In genomic region chr9:134323741-134324358, GRCh38 we compare ENCODE assay signal across 9 cellular contexts. TPM values are rescaled to one million over a fixed set of nuclear protein-coding genes. Genes with fewer than 3 reads are reported as not detected.
DNase-seq lines count a peak whose midpoint lies in the region; ATAC-seq and TF ChIP-seq lines count a peak whose summit lies in the region.
"Had no signal": no experiment of that assay in that cellular context is flagged by ENCODE, and none has a peak within 500 bp of the region (broad histone marks: within the 10 kb centered on the region; RNA-seq: fewer than 3 reads in every experiment).

No MANE protein-coding gene starts in this region.

- TF ChIP-seq RAD21 in HCT116 (IDR thresholded peaks at IDR 0.05; ENCODE audit: low read depth): no peak

- intact Hi-C loops in HCT116 (cut with micrococcal nuclease) (loop anchor here (5.0 kb wide), 2 partner anchors 118 to 152 kb away; no protein-coding TSS in a partner anchor), sciatic nerve (cut with DNase I) (loop anchor here (2.0 to 10.0 kb wide), 3 partner anchors 57 to 149 kb away; no protein-coding TSS in a partner anchor)

- ATAC-seq in HCT116 (peak; percentile 37), sciatic nerve (peak; percentile 43), HG03108 (IDR thresholded peaks at IDR 0.05; ENCODE audit: unreplicated experiment) (no peak), GM18909 (IDR thresholded peaks at IDR 0.05; ENCODE audit: poor library complexity, unreplicated experiment) (no peak), GM18858 (IDR thresholded peaks at IDR 0.05; ENCODE audit: unreplicated experiment) (no peak)

- peak overlapping the region; percentile 59 for H2AFZ ChIP-seq in HCT116 (ENCODE audit: low read depth, low read length, poor library complexity, severe bottlenecking)

- peaks cover 28 to 46% of the 10 kb centered on the region in 2 experiments for H3K4me1 ChIP-seq in HCT116 (ENCODE audit: control insufficient read depth in 1 of 2, insufficient read depth in 2 of 2, low read length in 2 of 2)

- no peak for TF ChIP-seq CTCF in HCT116 (IDR thresholded peaks at IDR 0.05 in 2 of 3, conservative IDR thresholded peaks at IDR 0.05 in 1 of 3; ENCODE audit: borderline replicate concordance in 1 of 3, insufficient read depth in 1 of 3, low read depth in 2 of 3, low read length in 2 of 3)

- TSS peak; percentile 50 for BruUV-seq in HCT116 (replicated peaks; lab: Mats Ljungman, UMichigan)

- H3K36me3 ChIP-seq in HCT116 (ENCODE audit: control insufficient read depth in 1 of 2, insufficient read depth in 2 of 2, low read length in 2 of 2): no peaks in the 10 kb centered on the region

- peak overlapping the region; percentile 93 for H3K9ac ChIP-seq in HCT116 (ENCODE audit: low read length)

- DNase-seq in HCT116 (ENCODE audit: low read depth, low spot score) (peak; percentile 51), anterior cingulate cortex (lab: John Stamatoyannopoulos, UW) (peak in 33 of 58 donors; percentile 35 to 72 (median 58)), hippocampal formation (lab: John Stamatoyannopoulos, UW) (peak; percentile 38 to 58), sciatic nerve (ENCODE audit: low spot score) (peak; percentile 83), GDM1 (lab: John Stamatoyannopoulos, UW) (no peak)
- DNase-seq: activated naive CD4-positive, alpha-beta T cell treated with anti-CD3 and anti-CD28 coated beads for 36 hours had no signal

- CTCF ChIA-PET in HCT116 (lab: Charles Lee): no interaction called here

- H3K9me2 ChIP-seq in HCT116 (ENCODE audit: insufficient read depth): no peaks in the 10 kb centered on the region

- peak overlapping the region; percentile 9 to 80; a peak in 3 of 4 replicates for H3K4me3 ChIP-seq in HCT116 (replicated peaks in 1 of 2; ENCODE audit: low read depth in 1 of 2, low read length in 2 of 2)

- H3K79me2 ChIP-seq in HCT116 (ENCODE audit: insufficient read depth, low read length): peaks cover 20% of the 10 kb centered on the region

- H4K20me1 ChIP-seq in HCT116 (ENCODE audit: insufficient read depth): no peaks in the 10 kb centered on the region

- RAD21 ChIA-PET in HCT116 (lab: Charles Lee; ENCODE audit: low non-redundant PET in 1 of 2, low total read pairs in 2 of 2, uncharacterized antibody in 2 of 2, unreplicated experiment in 2 of 2): no interaction called here

- H3K4me2 ChIP-seq in HCT116 (ENCODE audit: low read length): peak overlapping the region; percentile 99

- H3K9me3 ChIP-seq in HCT116 (ENCODE audit: control insufficient read depth in 1 of 2, insufficient read depth in 1 of 2, low read depth in 1 of 2, low read length in 2 of 2): no peaks in the 10 kb centered on the region

- POLR2A ChIA-PET in HCT116 (lab: Charles Lee): interaction anchor here (1.4 kb wide), 1 partner anchor 53 kb away, joined by 3 read pairs; no protein-coding TSS in a partner anchor

- no peaks in the 10 kb centered on the region for H3K27me3 ChIP-seq in HCT116 (ENCODE audit: insufficient read depth, low read length)

- peak overlapping the region; percentile 99 for H3K27ac ChIP-seq in HCT116 (ENCODE audit: low read depth, low read length)

- no peak for TF ChIP-seq POLR2A in HCT116 (IDR thresholded peaks at IDR 0.05; ENCODE audit: borderline replicate concordance, extremely low read depth, insufficient read depth, insufficient read length)

TF ChIP-seq in HCT116, 20 proteins besides CTCF, POLR2A, EP300 and RAD21:
- peak; percentile 13; the same call in 1 of the 2 replicates for TF ChIP-seq POLR2AphosphoS5 (IDR thresholded peaks at IDR 0.05; ENCODE audit: low read depth, low read length)
- no peak for TF ChIP-seq ZBTB33 (IDR thresholded peaks at IDR 0.05; ENCODE audit: extremely low read depth, insufficient replicate concordance, low read length)
- no peak for TF ChIP-seq MAX (IDR thresholded peaks at IDR 0.05)
- TF ChIP-seq ZFX (IDR thresholded peaks at IDR 0.05): 0 out of 2 replicates have a peak, but pooled peaks have one; percentile 22
TF ChIP-seq in HCT116: peak in this region for 2.

RNA-seq across cellular contexts. Expression of gene RXRA, which starts 2.4 kb away (rescaled TPM):
- 43.9 TPM for total RNA-seq in HCT116 (2021; ENCODE audit: unreplicated experiment)
- 39.0 and 47.7 TPM in 2 replicates for polyA plus RNA-seq in HCT116 (2012)
- 78.1 TPM for total RNA-seq in sciatic nerve

Comparison
In these comparisons a context has a peak if more than half of its experiments do, and no peak if none do; other contexts are left out.
1. ATAC-seq: peak in HCT116 (single experiment) and sciatic nerve (single experiment); none in HG03108 (single experiment), GM18909 (single experiment) and GM18858 (single experiment).